ENCODE assay signal across 1 cellular context in genomic region chr4:123168812-123169211, GRCh38.
A peak's percentile ranks its signal among the peaks of the same experiment; 100 is the strongest.
TF ChIP-seq lines count a peak whose summit lies in the region.

No MANE protein-coding gene starts in this region.

TF ChIP-seq in HepG2, 621 proteins besides CTCF, POLR2A, EP300 and RAD21 (continued from another document):
- no peak for TF ChIP-seq MLXIP (CRISPR knock-in tag; IDR thresholded peaks at IDR 0.05; ENCODE audit: borderline replicate concordance)
- TF ChIP-seq MAFF (IDR thresholded peaks at IDR 0.05; ENCODE audit: low read depth, low read length): peak; percentile 77
- no peak for TF ChIP-seq FOXC1 (CRISPR knock-in tag; IDR thresholded peaks at IDR 0.05; ENCODE audit: borderline replicate concordance)
- no peak for TF ChIP-seq ZNF770 (CRISPR knock-in tag; IDR thresholded peaks at IDR 0.05)
- TF ChIP-seq ZNF432 (CRISPR knock-in tag; IDR thresholded peaks at IDR 0.05; ENCODE audit: borderline replicate concordance): no peak
- TF ChIP-seq SIX1 (CRISPR knock-in tag; IDR thresholded peaks at IDR 0.05; ENCODE audit: borderline replicate concordance): no peak
- TF ChIP-seq ATRX (CRISPR knock-in tag; IDR thresholded peaks at IDR 0.05; ENCODE audit: borderline replicate concordance): no peak
- no peak for TF ChIP-seq ZNF841 (CRISPR knock-in tag; IDR thresholded peaks at IDR 0.05; ENCODE audit: borderline replicate concordance)
- TF ChIP-seq FOSL2 (CRISPR knock-in tag; IDR thresholded peaks at IDR 0.05): no peak
